ENCODE assay signal across 10 cellular contexts in genomic region chr10:11573497-11573896, GRCh38. TPM values are rescaled to one million over a fixed set of nuclear protein-coding genes. Genes with fewer than 3 reads are reported as not detected.
DNase-seq lines count a peak whose midpoint lies in the region; ATAC-seq and TF ChIP-seq lines count a peak whose summit lies in the region.
"Had no signal": no experiment of that assay in that cellular context is flagged by ENCODE, and none has a peak within 500 bp of the region (broad histone marks: within the 10 kb centered on the region; RNA-seq: fewer than 3 reads in every experiment).

No MANE protein-coding gene starts in this region.

- H3F3A ChIP-seq in MM.1S (ENCODE audit: insufficient read depth, low read length) = no peaks in the 10 kb centered on the region

- ATAC-seq in GM19452 (IDR thresholded peaks at IDR 0.05; ENCODE audit: unreplicated experiment) = peak; percentile 69
- ATAC-seq in stimulated activated naive CD8-positive, alpha-beta T cell treated with anti-CD3 and anti-CD28 coated beads, Interleukin-15, amount 100 ng/mL, for 72 hours = no peak
- ATAC-seq in HG02588 (IDR thresholded peaks at IDR 0.05; ENCODE audit: unreplicated experiment) = no peak
- ATAC-seq: activated CD8-positive, alpha-beta T cell treated with anti-CD3 and anti-CD28 coated beads, Interleukin-2, amount 10 ng/mL, durations not matched to agents 7 days and 5 days had no signal

- H3K9me3 Mint-ChIP-seq in stimulated activated naive CD8-positive, alpha-beta T cell treated with anti-CD3 and anti-CD28 coated beads, Interleukin-15, amount 100 ng/mL, for 72 hours = no peaks in the 10 kb centered on the region

- CTCF ChIA-PET in AG04450 (lab: Charles Lee) = interaction anchor here (0.5 to 1.4 kb wide), 4 partner anchors 26 to 210 kb away, joined by 3 to 5 read pairs (median 3); no protein-coding TSS in a partner anchor

- DNase-seq in AG04450 (ENCODE audit: low read depth, low spot score) (peak; percentile 4), fibroblast of mammary gland (ENCODE audit: low read depth) (peak; percentile 48), MM.1S (no peak), HUDEP-2 (lab: John Stamatoyannopoulos, UW; ENCODE audit: unreplicated experiment in 76 of 76) (no peak)
- no peak for DNase-seq in stimulated activated naive CD8-positive, alpha-beta T cell treated with anti-CD3 and anti-CD28 coated beads, Interleukin-15, amount 100 ng/mL, for 72 hours
- DNase-seq: activated CD8-positive, alpha-beta T cell treated with anti-CD3 and anti-CD28 coated beads, Interleukin-2, amount 10 ng/mL, durations not matched to agents 7 days and 5 days; stimulated activated CD4-positive, alpha-beta T cell treated with anti-CD3 and anti-CD28 coated beads, Interleukin-15, amount 100 ng/mL, for 24 hours had no signal

- H3K4me3 Mint-ChIP-seq in stimulated activated naive CD8-positive, alpha-beta T cell treated with anti-CD3 and anti-CD28 coated beads, Interleukin-15, amount 100 ng/mL, for 72 hours = no peak overlapping the region
- H3K4me3 Mint-ChIP-seq: activated CD8-positive, alpha-beta T cell treated with anti-CD3 and anti-CD28 coated beads, Interleukin-2, amount 10 ng/mL, durations not matched to agents 7 days and 5 days had no signal

- no peaks in the 10 kb centered on the region for H3K9me3 ChIP-seq in AG04450 (ENCODE audit: control insufficient read depth, insufficient read depth, low read length)
- H3K9me3 ChIP-seq in HUES48 (ENCODE audit: control insufficient read depth, insufficient read depth, low read length) = no peaks in the 10 kb centered on the region
- no peaks in the 10 kb centered on the region for H3K9me3 ChIP-seq in MM.1S (replicated peaks; ENCODE audit: insufficient read depth, low read length)

- no peaks in the 10 kb centered on the region for H3K36me3 ChIP-seq in HUES48 (ENCODE audit: control insufficient read depth, insufficient read depth, low read length)
- no peaks in the 10 kb centered on the region for H3K36me3 ChIP-seq in MM.1S (replicated peaks; ENCODE audit: insufficient read depth, low read length)

- H3K4me1 ChIP-seq in HUES48 (ENCODE audit: control insufficient read depth, insufficient read depth, low read length) (peaks cover 10% of the 10 kb centered on the region), MM.1S (ENCODE audit: low read length) (no peaks in the 10 kb centered on the region; the same call in 1 of the 2 replicates)

- H3K27ac ChIP-seq in AG04450 (ENCODE audit: low read depth, low read length) (no peak overlapping the region), HUES48 (ENCODE audit: low read depth, low read length) (peak overlapping the region; percentile 66), MM.1S (ENCODE audit: low read length) (no peak overlapping the region)

- no peaks in the 10 kb centered on the region for H4K20me1 ChIP-seq in MM.1S (ENCODE audit: insufficient read depth, low read length)

- H3K27me3 Mint-ChIP-seq in stimulated activated naive CD8-positive, alpha-beta T cell treated with anti-CD3 and anti-CD28 coated beads, Interleukin-15, amount 100 ng/mL, for 72 hours = peaks cover 25% of the 10 kb centered on the region

- no peak overlapping the region for H3K4me2 ChIP-seq in MM.1S (ENCODE audit: low read depth, low read length)

- POLR2A ChIA-PET in AG04450 (lab: Yijun Ruan, JAX) = no interaction called here

- no peaks in the 10 kb centered on the region for H3K27me3 ChIP-seq in AG04450 (ENCODE audit: control insufficient read depth, insufficient read depth, low read length)
- no peaks in the 10 kb centered on the region for H3K27me3 ChIP-seq in HUES48 (ENCODE audit: control insufficient read depth, insufficient read depth, low read length)
- H3K27me3 ChIP-seq in MM.1S (replicated peaks; ENCODE audit: insufficient read depth, low read length) = no peaks in the 10 kb centered on the region

- H3K27ac Mint-ChIP-seq in stimulated activated naive CD8-positive, alpha-beta T cell treated with anti-CD3 and anti-CD28 coated beads, Interleukin-15, amount 100 ng/mL, for 72 hours = no peak overlapping the region
- H3K27ac Mint-ChIP-seq: activated CD8-positive, alpha-beta T cell treated with anti-CD3 and anti-CD28 coated beads, Interleukin-2, amount 10 ng/mL, durations not matched to agents 7 days and 5 days had no signal

- no peak overlapping the region for H2AFZ ChIP-seq in MM.1S (ENCODE audit: low read length)

- H3K9me2 ChIP-seq in MM.1S (replicated peaks; ENCODE audit: insufficient read depth, low read length) = no peaks in the 10 kb centered on the region

- H3K79me2 ChIP-seq in MM.1S (ENCODE audit: low read length) = no peaks in the 10 kb centered on the region

- H3K4me3 ChIP-seq in AG04450 (ENCODE audit: low read depth, low read length) = no peak overlapping the region
- H3K4me3 ChIP-seq in HUES48 (ENCODE audit: low read depth, low read length) = no peak overlapping the region
- no peak overlapping the region for H3K4me3 ChIP-seq in fibroblast of mammary gland (ENCODE audit: control insufficient read depth, low read depth, low read length)
- no peak overlapping the region for H3K4me3 ChIP-seq in MM.1S (ENCODE audit: low read length)

- no peak overlapping the region for H3K9ac ChIP-seq in HUES48 (ENCODE audit: low read depth, low read length)
- no peak overlapping the region for H3K9ac ChIP-seq in MM.1S (ENCODE audit: low read length)

- no peak for TF ChIP-seq CTCF in AG04450 (IDR thresholded peaks at IDR 0.05; ENCODE audit: low read depth, low read length)
- TF ChIP-seq CTCF in fibroblast of mammary gland (conservative IDR thresholded peaks at IDR 0.05; ENCODE audit: control insufficient read depth, insufficient read depth, low read depth, low read length) = no peak
- TF ChIP-seq CTCF in MM.1S (IDR thresholded peaks at IDR 0.05; ENCODE audit: low read length) = no peak

- peaks cover 34% of the 10 kb centered on the region for H3K4me1 Mint-ChIP-seq in stimulated activated naive CD8-positive, alpha-beta T cell treated with anti-CD3 and anti-CD28 coated beads, Interleukin-15, amount 100 ng/mL, for 72 hours

RNA-seq across cellular contexts. Expression of gene USP6NL, which starts 38.0 kb away (rescaled TPM):
- 12.0 and 13.0 TPM in 2 replicates for polyA plus RNA-seq in AG04450 (2011; rRNA removed)
- 8.6 and 10.7 TPM in 2 replicates for polyA minus RNA-seq in AG04450 (2011; rRNA and poly(A)+ RNA removed)

Comparison
In these comparisons a context has a peak if more than half of its experiments do, and no peak if none do; other contexts are left out.
1. DNase-seq: peak in AG04450 (single experiment) and fibroblast of mammary gland (single experiment); none in stimulated activated naive CD8-positive, alpha-beta T cell treated with anti-CD3 and anti-CD28 coated beads, Interleukin-15, amount 100 ng/mL, for 72 hours (0 of 2), MM.1S (single experiment) and HUDEP-2 (0 of 76).